In the genomic region with DNA sequence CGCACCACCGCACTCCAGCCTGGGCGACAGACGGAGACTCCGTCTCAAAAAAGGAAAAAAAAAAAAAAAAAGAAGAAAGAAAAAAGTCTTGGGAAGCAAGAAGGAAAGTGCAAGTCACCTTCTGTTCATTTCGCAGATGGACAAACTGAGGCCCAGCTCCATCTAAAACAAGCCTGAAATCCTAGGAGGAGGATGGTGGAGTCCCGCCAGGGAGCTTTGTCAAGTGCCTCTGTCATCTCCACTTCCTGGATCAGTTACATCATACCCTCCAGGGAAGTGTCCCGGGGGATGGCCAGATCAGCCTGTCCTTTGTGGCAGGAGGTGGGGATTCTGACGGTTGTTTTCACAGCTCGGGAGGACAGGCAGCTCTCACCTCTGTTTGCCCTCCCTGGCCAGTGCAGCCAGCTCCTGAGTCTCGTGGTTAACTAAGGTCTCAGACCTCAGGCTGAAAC, we compare ENCODE assay signal across 14 cellular contexts. TPM values are rescaled to one million over a fixed set of nuclear protein-coding genes. Genes with fewer than 3 reads are reported as not detected.
DNase-seq lines count a peak whose midpoint lies in the region; ATAC-seq, FAIRE-seq and TF ChIP-seq lines count a peak whose summit lies in the region.
"Had no signal": no experiment of that assay in that cellular context is flagged by ENCODE, and none has a peak within 500 bp of the region (broad histone marks: within the 10 kb centered on the region; RNA-seq: fewer than 3 reads in every experiment).

No MANE protein-coding gene starts in this region.

- ATAC-seq in HG03045 (IDR thresholded peaks at IDR 0.05; ENCODE audit: unreplicated experiment): no peak

- intact Hi-C loops in kidney (cut with DNase I): no loop called here

- no peak for TF ChIP-seq CTCF in NB4 (IDR thresholded peaks at IDR 0.05; ENCODE audit: low read depth, low read length)
- no peak for TF ChIP-seq CTCF in kidney (IDR thresholded peaks at IDR 0.05; ENCODE audit: borderline replicate concordance, extremely low read depth, insufficient read depth)

- no peak overlapping the region for H3K9ac ChIP-seq in kidney (ENCODE audit: low read length in 2 of 2)

- FAIRE-seq in kidney (lab: Jason Lieb, UNC): no peak
- FAIRE-seq: endometrium had no signal

- H3K4me3 ChIP-seq in NB4 (ENCODE audit: low read depth, low read length) (no peak overlapping the region), kidney (ENCODE audit: low read length in 2 of 2) (no peak overlapping the region)
- H3K4me3 ChIP-seq: ascending aorta had no signal

- no peaks in the 10 kb centered on the region for H3K36me3 ChIP-seq in kidney (ENCODE audit: control insufficient read depth in 1 of 2, insufficient read depth in 2 of 2, low read length in 2 of 2)
- H3K36me3 ChIP-seq: ascending aorta, WERI-Rb-1 had no signal

- H3K27ac ChIP-seq in kidney (ENCODE audit: low read depth in 2 of 2, low read length in 2 of 2): no peak overlapping the region
- H3K27ac ChIP-seq: ascending aorta, WERI-Rb-1 had no signal

- H3K4me1 ChIP-seq in kidney (ENCODE audit: control insufficient read depth in 1 of 2, insufficient read depth in 1 of 2, low read depth in 1 of 2, low read length in 2 of 2): peaks cover 3 to 6% of the 10 kb centered on the region in 2 donors
- H3K4me1 ChIP-seq: ascending aorta had no signal

- DNase-seq in NCI-H2196 (lab: John Stamatoyannopoulos, UW; ENCODE audit: unreplicated experiment) (peak; percentile 26), NCI-H2196 treated with DMSO at 0.1 percent for 48 hours (lab: John Stamatoyannopoulos, UW; ENCODE audit: unreplicated experiment) (no peak), NB4 (ENCODE audit: low read depth) (peak; percentile 76), fibroblast of gingiva (ENCODE audit: low read depth) (peak; percentile 15), renal cortical epithelial cell (ENCODE audit: low read depth) (peak; percentile 28), kidney (no peak)
- DNase-seq in stimulated activated CD4-positive, alpha-beta T cell treated with anti-CD3 and anti-CD28 coated beads, Interleukin-4, amount 100 ng/mL, for 24 hours: no peak
- DNase-seq: activated T-cell treated with anti-CD3 and anti-CD28 coated beads, Interleukin-2, amount 50 U/mL, for 1 hour; NCI-H2081; RPMI8226; WERI-Rb-1 had no signal

- no peak for TF ChIP-seq POLR2A in NB4 (IDR thresholded peaks at IDR 0.05; ENCODE audit: extremely low read depth, insufficient read length)

- H3K9me3 ChIP-seq in kidney (ENCODE audit: control insufficient read depth in 1 of 2, low read length in 2 of 2): no peaks in the 10 kb centered on the region
- H3K9me3 ChIP-seq: ascending aorta had no signal

RNA-seq across cellular contexts. Expression of gene SDSL, which starts 8.7 kb away (rescaled TPM):
- total RNA-seq in renal cortical epithelial cell: 10.1 and 12.5 TPM in 2 replicates
- total RNA-seq in kidney: 22.8 TPM
- 116 TPM for polyA plus RNA-seq in kidney (ENCODE audit: insufficient read depth, low read depth, low replicate concordance)

RNA-seq across cellular contexts. Expression of gene SDS, which starts 9.8 kb away (rescaled TPM):
- total RNA-seq in renal cortical epithelial cell (0.25 TPM in 1 of 2 replicates, not detected in the other), kidney (1.0 TPM)
- polyA plus RNA-seq in kidney (ENCODE audit: insufficient read depth, low read depth, low replicate concordance): not detected

RNA-seq across cellular contexts. Expression of gene PLBD2, which starts 55.1 kb away (rescaled TPM):
- 25.9 and 51.0 TPM in 2 replicates for total RNA-seq in renal cortical epithelial cell
- 37.9 TPM for total RNA-seq in kidney
- 12.1 TPM for polyA plus RNA-seq in kidney (ENCODE audit: insufficient read depth, low read depth, low replicate concordance)

RNA-seq across cellular contexts. Expression of gene LHX5, which starts 58.2 kb away (rescaled TPM):
- 0.35 TPM in 1 of 2 replicates, not detected in the other for total RNA-seq in renal cortical epithelial cell
- total RNA-seq in kidney: not detected
- polyA plus RNA-seq in kidney (ENCODE audit: insufficient read depth, low read depth, low replicate concordance): not detected
- total RNA-seq: ascending aorta had no signal

Comparison
In these comparisons a context has a peak if more than half of its experiments do, and no peak if none do; other contexts are left out.
1. DNase-seq: peak in NCI-H2196 (single experiment), NB4 (single experiment), fibroblast of gingiva (single experiment) and renal cortical epithelial cell (single experiment); none in NCI-H2196 treated with DMSO at 0.1 percent for 48 hours (single experiment), kidney (single experiment) and stimulated activated CD4-positive, alpha-beta T cell treated with anti-CD3 and anti-CD28 coated beads, Interleukin-4, amount 100 ng/mL, for 24 hours (single experiment).